Comparison of ENCODE assay signal across 1 cellular context in the genomic region with DNA sequence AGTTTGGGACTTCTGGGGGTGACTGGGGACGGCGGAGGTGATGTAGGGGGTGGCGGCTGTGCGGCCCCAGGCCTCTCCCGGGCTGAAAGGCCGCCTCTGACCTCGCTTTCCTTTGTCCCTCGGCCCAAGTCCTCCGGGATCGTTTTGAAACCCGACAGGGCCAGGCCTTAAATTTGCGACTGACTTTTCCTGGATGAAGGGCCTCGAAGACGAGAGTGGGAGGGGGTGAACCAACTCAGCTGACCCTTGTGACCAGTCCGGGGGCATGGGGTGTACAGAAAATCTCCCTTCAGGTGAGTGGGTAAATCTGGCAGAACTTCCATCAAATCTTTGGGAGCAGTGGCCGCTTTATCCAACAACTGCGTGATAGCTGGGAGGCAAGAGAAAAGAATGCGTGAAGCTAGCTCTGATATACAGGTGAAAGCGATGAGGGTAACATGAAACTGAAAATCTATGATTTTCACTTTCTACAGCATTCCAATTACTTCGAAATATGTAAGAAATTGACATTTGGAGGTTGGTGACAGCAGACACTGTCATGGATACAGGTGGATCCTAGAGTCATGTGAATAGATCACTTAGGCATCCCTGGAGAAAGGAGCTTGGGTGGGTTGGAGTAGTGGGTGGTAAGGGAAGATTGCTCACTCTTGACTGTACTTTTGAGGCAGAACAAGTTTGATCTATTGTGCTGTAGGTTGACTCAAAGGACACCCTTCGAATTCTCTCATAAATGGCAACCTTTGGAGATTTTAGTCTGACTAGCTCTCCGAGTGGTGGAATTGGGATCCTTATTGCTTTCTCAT.
TF ChIP-seq lines count a peak whose summit lies in the region.

No MANE protein-coding gene starts in this region.

TF ChIP-seq in H1, 55 proteins besides CTCF, POLR2A, EP300 and RAD21:
- peak; percentile 24 for TF ChIP-seq KDM4A (IDR thresholded peaks at IDR 0.05; ENCODE audit: low read depth, low read length, severe bottlenecking)
- no peak for TF ChIP-seq POLR2AphosphoS5 (IDR thresholded peaks at IDR 0.05; ENCODE audit: low read depth, low read length)
- TF ChIP-seq POU5F1 (IDR thresholded peaks at IDR 0.05; ENCODE audit: low read depth, low read length) = no peak
- TF ChIP-seq SIN3A (conservative IDR thresholded peaks at IDR 0.05 in 1 of 2, IDR thresholded peaks at IDR 0.05 in 1 of 2; ENCODE audit: low read depth in 1 of 2, low read length in 2 of 2) = 0 out of 4 replicates have a peak, but pooled peaks of 1 of the 2 experiments have one; percentile 6
- TF ChIP-seq RNF2 (IDR thresholded peaks at IDR 0.05; ENCODE audit: borderline replicate concordance, low read depth, low read length, missing control alignments, poor library complexity, severe bottlenecking) = no peak
- no peak for TF ChIP-seq TAF1 (IDR thresholded peaks at IDR 0.05; ENCODE audit: low read depth, low read length)
- TF ChIP-seq KDM5A (IDR thresholded peaks at IDR 0.05; ENCODE audit: low read length) = no peak
- TF ChIP-seq SP1 (IDR thresholded peaks at IDR 0.05; ENCODE audit: low read depth, low read length) = no peak
- no peak for TF ChIP-seq ASH2L (IDR thresholded peaks at IDR 0.05; ENCODE audit: low read length)
- no peak for TF ChIP-seq JUND (IDR thresholded peaks at IDR 0.05; ENCODE audit: low read length)
